ENCODE assay signal across 1 cellular context in the genomic region with DNA sequence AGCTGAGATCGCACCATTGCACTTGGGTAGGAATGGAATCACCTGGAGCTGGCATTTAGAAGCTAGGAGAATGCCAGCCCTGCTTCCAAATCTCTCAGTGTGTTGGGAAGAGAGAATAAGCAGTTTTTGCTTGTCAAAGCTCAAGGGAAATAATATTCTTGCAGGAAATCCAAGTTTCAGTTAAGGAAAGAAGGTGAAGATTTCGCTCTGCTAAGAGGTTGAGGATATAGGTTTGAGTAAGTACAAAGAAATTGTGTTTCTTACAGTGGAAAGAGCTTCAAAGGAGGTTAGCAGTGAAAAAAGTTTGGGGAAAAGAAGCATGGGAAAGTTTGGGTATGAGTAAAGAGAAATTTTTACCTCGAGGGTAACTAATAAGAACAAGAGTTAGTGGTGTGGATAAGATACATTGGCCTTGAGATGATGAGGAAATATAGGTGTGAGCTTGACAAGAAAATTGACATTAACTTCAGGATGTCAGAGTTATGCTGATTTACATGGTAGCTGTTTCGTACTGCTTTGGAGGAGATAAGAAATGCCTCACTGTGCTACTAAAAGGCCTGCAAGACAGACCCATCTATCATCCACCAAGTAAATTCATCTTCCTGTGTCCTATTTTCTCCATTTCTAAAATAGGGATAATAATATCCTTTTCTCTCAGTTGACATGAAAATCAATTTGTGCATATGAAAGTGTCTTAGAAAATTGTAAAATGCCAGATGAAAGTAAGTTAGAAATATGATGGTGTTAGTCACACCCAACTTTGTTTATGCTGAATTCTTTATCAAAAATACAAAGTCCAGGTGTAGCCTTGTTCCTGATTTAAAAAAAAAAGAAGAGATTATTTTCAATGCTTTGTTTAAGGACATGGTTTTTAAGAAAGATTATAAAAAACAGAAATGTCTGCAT.
TF ChIP-seq lines count a peak whose summit lies in the region.

No MANE protein-coding gene starts in this region.

TF ChIP-seq in A549, 52 proteins besides CTCF, POLR2A, EP300 and RAD21:
- TF ChIP-seq RCOR1 (IDR thresholded peaks at IDR 0.05; ENCODE audit: low read depth, low read length) (no peak), HOXB13 (CRISPR knock-in tag; IDR thresholded peaks at IDR 0.05; ENCODE audit: low read depth) (peak; percentile 61; the same call in 1 of the 2 replicates), ZSCAN20 (CRISPR knock-in tag; IDR thresholded peaks at IDR 0.05) (peak; percentile 68)
